1 cellular context compared by ENCODE assay signal in genomic region chr14:89551432-89551831, GRCh38.
TF ChIP-seq lines count a peak whose summit lies in the region.

No MANE protein-coding gene starts in this region.

TF ChIP-seq in GM23338, 12 proteins besides CTCF, POLR2A, EP300 and RAD21 (continued from another document):
- no peak for TF ChIP-seq ZNF462 (CRISPR knock-in tag; IDR thresholded peaks at IDR 0.05)
- TF ChIP-seq JUNB (IDR thresholded peaks at IDR 0.05; ENCODE audit: unreplicated experiment), result no peak
- TF ChIP-seq NANOG (IDR thresholded peaks at IDR 0.05; ENCODE audit: borderline replicate concordance), result no peak
- TF ChIP-seq EZH2 (IDR thresholded peaks at IDR 0.05; ENCODE audit: low read depth, unreplicated experiment), result no peak
- TF ChIP-seq POLR2AphosphoS5 (IDR thresholded peaks at IDR 0.05; ENCODE audit: low read depth), result no peak
- TF ChIP-seq ZNF114 (CRISPR knock-in tag; IDR thresholded peaks at IDR 0.05), result no peak
- TF ChIP-seq EZH2phosphoT487 (IDR thresholded peaks at IDR 0.05; ENCODE audit: unreplicated experiment), result no peak
- no peak for TF ChIP-seq REST (IDR thresholded peaks at IDR 0.05; ENCODE audit: unreplicated experiment)
- no peak for TF ChIP-seq STAT1 (IDR thresholded peaks at IDR 0.05; ENCODE audit: unreplicated experiment)
